ENCODE assay signal across 8 cellular contexts in the genomic region with DNA sequence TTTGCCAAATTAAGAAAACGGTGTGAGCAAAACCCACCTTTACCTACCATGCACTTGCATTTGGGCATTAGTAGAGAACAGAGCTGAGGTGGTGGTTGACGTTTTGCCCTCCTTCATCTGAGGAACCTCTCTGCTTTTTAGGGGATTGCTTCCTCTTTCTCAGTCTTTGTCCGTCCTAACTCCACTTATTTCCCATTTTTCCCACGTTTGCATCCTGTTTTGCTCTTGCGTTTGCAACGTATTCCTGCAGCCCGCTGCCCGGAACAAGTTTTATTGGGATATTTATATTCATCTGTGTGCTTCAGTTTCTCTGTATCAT. TPM values are rescaled to one million over a fixed set of nuclear protein-coding genes. Genes with fewer than 3 reads are reported as not detected.
DNase-seq lines count a peak whose midpoint lies in the region; ATAC-seq, FAIRE-seq and TF ChIP-seq lines count a peak whose summit lies in the region.

No MANE protein-coding gene starts in this region.

- H3K36me3 ChIP-seq in BJ (ENCODE audit: control insufficient read depth, insufficient read depth, low read length) = no peaks in the 10 kb centered on the region; the same call in 1 of the 2 replicates
- 0 out of 5 replicates have a peak, but pooled peaks cover 0 to 1% of the 10 kb centered on the region in 2 experiments for H3K36me3 ChIP-seq in HepG2 (replicated peaks in 1 of 2; ENCODE audit: control insufficient read depth in 1 of 2, insufficient read depth in 2 of 2, low read length in 2 of 2)
- H3K36me3 ChIP-seq in transverse colon = no peaks in the 10 kb centered on the region

- TF ChIP-seq POLR2A in HepG2 (IDR thresholded peaks at IDR 0.05; ENCODE audit: insufficient read depth in 1 of 2, low read depth in 2 of 2, low read length in 2 of 2) (no peak), transverse colon (IDR thresholded peaks at IDR 0.05) (no peak)

- DNase-seq in BJ (ENCODE audit: low read depth) = no peak
- no peak for DNase-seq in astrocyte of the spinal cord (ENCODE audit: low read depth, low spot score)
- no peak for DNase-seq in HepG2 (ENCODE audit: low spot score)
- no peak for DNase-seq in transverse colon
- no peak for DNase-seq in NCI-H1694 (lab: John Stamatoyannopoulos, UW)
- no peak for DNase-seq in DMS 273 treated with DMSO at 0.1 percent for 48 hours (lab: John Stamatoyannopoulos, UW)

- H3K9ac ChIP-seq in HepG2 (ENCODE audit: insufficient read depth, low read depth, low read length) = peak overlapping the region; percentile 83

- no peak for TF ChIP-seq EP300 in HepG2 (IDR thresholded peaks at IDR 0.05; ENCODE audit: low read depth in 2 of 2, low read length in 2 of 2)
- 0 out of 2 replicates have a peak, but pooled peaks have one; percentile 25 for TF ChIP-seq EP300 in HepG2 (CRISPR knock-in tag; IDR thresholded peaks at IDR 0.05; ENCODE audit: borderline replicate concordance)
- no peak for TF ChIP-seq EP300 in transverse colon (IDR thresholded peaks at IDR 0.05; ENCODE audit: low read depth)

- peak; percentile 42 for ATAC-seq in GM21360 (IDR thresholded peaks at IDR 0.05; ENCODE audit: unreplicated experiment)
- peak; percentile 32 for ATAC-seq in HG03565 (IDR thresholded peaks at IDR 0.05; ENCODE audit: unreplicated experiment)
- peak; percentile 69 for ATAC-seq in HepG2

- FAIRE-seq in HepG2 (lab: Jason Lieb, UNC) = no peak

- CTCF ChIA-PET in BJ (lab: Yijun Ruan, JAX) (interaction anchor here (0.9 to 4.7 kb wide), 2 partner anchors 59 to 90 kb away, joined by 3 to 22 read pairs; no protein-coding TSS in a partner anchor), HepG2 (lab: Yijun Ruan, JAX; ENCODE audit: low intra/inter-chr PET ratio, low total read pairs) (no interaction called here)

- POLR2A ChIA-PET in BJ (lab: Charles Lee) = no interaction called here
- POLR2A ChIA-PET in HepG2 (lab: Yijun Ruan, JAX) = interaction anchor here (0.9 to 1.7 kb wide), 7 partner anchors 13 to 326 kb away, joined by 3 to 10 read pairs (median 5); partner anchors contain the start of genes HSF2 and SMPDL3A

- no TSS peak for BruUV-seq in HepG2 (replicated peaks; lab: Mats Ljungman, UMichigan)

- peak overlapping the region; percentile 75 for H3K27ac ChIP-seq in HepG2 (ENCODE audit: extremely low read length, insufficient read depth, low read length)
- peak overlapping the region; percentile 88 to 95 (median 92) for H3K27ac ChIP-seq in transverse colon

- TF ChIP-seq CTCF in BJ (IDR thresholded peaks at IDR 0.05; ENCODE audit: insufficient read depth, low read depth, low read length) (no peak), astrocyte of the spinal cord (IDR thresholded peaks at IDR 0.05; ENCODE audit: low read depth, low read length) (no peak), HepG2 (CRISPR knock-in tag; IDR thresholded peaks at IDR 0.05) (no peak), transverse colon (IDR thresholded peaks at IDR 0.05) (no peak)

- H3K79me2 ChIP-seq in HepG2 (ENCODE audit: insufficient read depth, low read length) = peaks cover 49% of the 10 kb centered on the region

- 0% methylated on average over 7 of the region's 8 CpGs for WGBS in HepG2 (ENCODE audit: low lambda C conversion rate)
- WGBS in transverse colon (ENCODE audit: low coverage in 1 of 2), 2 donors = 0 to 5% methylated on average over 6 to 8 of the region's 8 CpGs

- peak overlapping the region; percentile 83 for H3K4me2 ChIP-seq in HepG2 (ENCODE audit: low read depth, low read length)

- H3K9me3 ChIP-seq in HepG2 (ENCODE audit: low read length) (no peaks in the 10 kb centered on the region), transverse colon (no peaks in the 10 kb centered on the region)

- intact Hi-C loops in HepG2 (cut with micrococcal nuclease; ENCODE audit: unreplicated experiment) (loop anchor here (5.0 kb wide), 4 partner anchors 75 to 320 kb away; partner anchors contain the start of genes HSF2 and PKIB), transverse colon (cut with DNase I; ENCODE audit: low total_unique reads) (loop anchor here (5.0 kb wide), 1 partner anchor 65 kb away; no protein-coding TSS in a partner anchor)

- peaks cover 38% of the 10 kb centered on the region for H4K20me1 ChIP-seq in HepG2 (ENCODE audit: insufficient read depth, low read length)

- H3K27me3 ChIP-seq in BJ (ENCODE audit: control insufficient read depth, insufficient read depth, low read length) = no peaks in the 10 kb centered on the region
- H3K27me3 ChIP-seq in HepG2 (ENCODE audit: control insufficient read depth in 1 of 2, insufficient read depth in 2 of 2, low read length in 2 of 2) = no peaks in the 10 kb centered on the region; a peak in 2 of 5 replicates
- H3K27me3 ChIP-seq in transverse colon = no peaks in the 10 kb centered on the region

- H2AFZ ChIP-seq in HepG2 (ENCODE audit: low read length) = peak overlapping the region; percentile 99

- H3K4me3 ChIP-seq in BJ (ENCODE audit: low read depth, low read length) (peak overlapping the region; percentile 91), astrocyte of the spinal cord (ENCODE audit: low read depth, low read length) (peak overlapping the region; percentile 93), HepG2 (replicated peaks in 1 of 3; ENCODE audit: insufficient read depth in 1 of 3, low read depth in 2 of 3, low read length in 3 of 3) (peak overlapping the region; percentile 82 to 96 (median 92)), transverse colon (peak overlapping the region; percentile 45 to 87 (median 73))

- H3K4me1 ChIP-seq in HepG2 (ENCODE audit: insufficient read depth, low read length) (peaks cover 27% of the 10 kb centered on the region), transverse colon (peaks cover 0 to 43% (median 18%) of the 10 kb centered on the region in 4 donors)

- no peak for TF ChIP-seq RAD21 in HepG2 (CRISPR knock-in tag; IDR thresholded peaks at IDR 0.05)

- in situ Hi-C loops in astrocyte of the spinal cord (cut with HindIII; ENCODE audit: low sequenced_read_pairs) (no loop called here), HepG2 (cut with HindIII; ENCODE audit: extremely low pct_ligation_motif_present, low pct_unique_long_range_greater_than_20kb) (no loop called here), transverse colon (cut with MboI; ENCODE audit: low pct_ligation_motif_present in 1 of 4, low pct_unique_long_range_greater_than_20kb in 1 of 4, low sequenced_read_pairs in 3 of 4) (loop anchor here in 1 of 4 donors (10.0 kb wide), 1 partner anchor 77 kb away; the partner anchor contains the start of gene HSF2)

TF ChIP-seq in HepG2, 621 proteins besides CTCF, POLR2A, EP300 and RAD21 (continues in another document):
- TF ChIP-seq ZNF160 (CRISPR knock-in tag; IDR thresholded peaks at IDR 0.05) (no peak), TSC22D2 (CRISPR knock-in tag; IDR thresholded peaks at IDR 0.05; ENCODE audit: borderline replicate concordance) (0 out of 2 replicates have a peak, but pooled peaks have one; percentile 62), ZNF567 (CRISPR knock-in tag; IDR thresholded peaks at IDR 0.05; ENCODE audit: borderline replicate concordance) (0 out of 2 replicates have a peak, but pooled peaks have one; percentile 39), ZBTB49 (CRISPR knock-in tag; IDR thresholded peaks at IDR 0.05; ENCODE audit: borderline replicate concordance) (0 out of 2 replicates have a peak, but pooled peaks have one; percentile 49), ZNF792 (CRISPR knock-in tag; IDR thresholded peaks at IDR 0.05) (peak; percentile 15; the same call in 1 of the 2 replicates), SP4 (CRISPR knock-in tag; IDR thresholded peaks at IDR 0.05) (peak; percentile 12; the same call in 1 of the 2 replicates)

RNA-seq across cellular contexts. Expression of gene SERINC1, which starts 0.4 kb away (rescaled TPM):
- polyA plus RNA-seq in BJ (2011; rRNA removed) (89.7 and 182 TPM in 2 replicates), HepG2 (2011; rRNA removed) (93.5 and 97.7 TPM in 2 replicates)
- polyA minus RNA-seq in BJ (2011; rRNA and poly(A)+ RNA removed) = 84.4 and 94.7 TPM in 2 replicates
- total RNA-seq in HepG2 (2016; rRNA removed; fragmentation: Illumina TruSeq; extraction: Trizol) (62.2 and 112 TPM in 2 replicates), transverse colon (100 to 1,000 TPM in 2 of 4 donors, 10 to 100 TPM in 2; 32.6 to 138 (median 87.0) TPM)
- total RNA-seq in HepG2 (2016; cell fraction: cytosol; rRNA removed; fragmentation: Illumina TruSeq; extraction: Trizol; ENCODE audit: low read depth) = 5.4 and 6.5 TPM in 2 replicates
- 61.8 and 116 TPM in 2 replicates for total RNA-seq in HepG2 (2016; cell fraction: insoluble cytoplasmic fraction; rRNA removed; fragmentation: Illumina TruSeq; extraction: Trizol)
- total RNA-seq in HepG2 (2016; cell fraction: membrane; rRNA removed; fragmentation: Illumina TruSeq; extraction: Trizol) = 16.8 and 22.0 TPM in 2 replicates
- total RNA-seq in HepG2 (2016; cell fraction: nucleus; rRNA removed; fragmentation: Illumina TruSeq; extraction: Trizol) = 87.4 and 101 TPM in 2 replicates
- 47.2 and 97.2 TPM in 2 replicates for polyA plus RNA-seq in HepG2 (2011; cell fraction: cytosol; rRNA removed)
- polyA plus RNA-seq in HepG2 (2011; cell fraction: nucleus; rRNA removed) = 12.1 and 22.2 TPM in 2 replicates
- 161 and 173 TPM in 2 replicates for polyA plus RNA-seq in HepG2 (2012)
- polyA plus RNA-seq in HepG2 (2016; cell fraction: cytosol; fragmentation: Illumina TruSeq; extraction: Trizol; ENCODE audit: low read depth) = 3.2 and 3.6 TPM in 2 replicates
- 47.0 and 52.4 TPM in 2 replicates for polyA plus RNA-seq in HepG2 (2016; cell fraction: insoluble cytoplasmic fraction; fragmentation: Illumina TruSeq; extraction: Trizol; ENCODE audit: low read depth)
- 6.6 and 9.2 TPM in 2 replicates for polyA plus RNA-seq in HepG2 (2016; cell fraction: membrane; fragmentation: Illumina TruSeq; extraction: Trizol; ENCODE audit: low read depth)
- 94.6 and 98.2 TPM in 2 replicates for polyA plus RNA-seq in HepG2 (2016; cell fraction: nucleus; fragmentation: Illumina TruSeq; extraction: Trizol; ENCODE audit: insufficient read depth, low read depth)
- 37.1 and 104 TPM in 2 replicates for polyA minus RNA-seq in HepG2 (2011; rRNA and poly(A)+ RNA removed; ENCODE audit: low replicate concordance)
- polyA minus RNA-seq in HepG2 (2011; cell fraction: cytosol; rRNA and poly(A)+ RNA removed) = 116 and 151 TPM in 2 replicates
- 74.0 and 95.7 TPM in 2 replicates for polyA minus RNA-seq in HepG2 (2011; cell fraction: nucleus; rRNA and poly(A)+ RNA removed)
